In genomic region chr1:173509797-173510196, GRCh38 we compare ENCODE assay signal across 29 cellular contexts.
"Had no signal": no experiment of that assay in that cellular context is flagged by ENCODE, and none has a peak within 500 bp of the region (broad histone marks: within the 10 kb centered on the region; RNA-seq: fewer than 3 reads in every experiment).

No MANE protein-coding gene starts in this region.

- H3K27me3 Mint-ChIP-seq: activated CD4-positive, alpha-beta memory T cell treated with anti-CD3 and anti-CD28 coated beads for 36 hours; activated CD4-positive, alpha-beta T cell treated with anti-CD3 and anti-CD28 coated beads for 36 hours; activated CD8-positive, alpha-beta memory T cell treated with anti-CD3 and anti-CD28 coated beads, Interleukin-2, amount 10 ng/mL, durations not matched to agents 7 days and 5 days; activated naive CD4-positive, alpha-beta T cell treated with anti-CD3 and anti-CD28 coated beads, Interleukin-2, amount 50 U/mL, for 24 hours; activated naive CD8-positive, alpha-beta T cell treated with anti-CD3 and anti-CD28 coated beads, Interleukin-2, amount 50 U/mL, for 24 hours had no signal

- H3K27ac Mint-ChIP-seq: activated CD4-positive, alpha-beta memory T cell treated with anti-CD3 and anti-CD28 coated beads for 36 hours; activated CD4-positive, alpha-beta T cell treated with anti-CD3 and anti-CD28 coated beads for 36 hours; activated CD4-positive, alpha-beta T cell treated with anti-CD3 and anti-CD28 coated beads, Interleukin-2, amount 10 ng/mL, durations not matched to agents 24 days and 14 days; activated CD8-positive, alpha-beta memory T cell treated with anti-CD3 and anti-CD28 coated beads, Interleukin-2, amount 10 ng/mL, durations not matched to agents 7 days and 5 days; activated CD8-positive, alpha-beta T cell treated with anti-CD3 and anti-CD28 coated beads, Interleukin-2, amount 10 ng/mL, durations not matched to agents 7 days and 5 days; activated naive CD4-positive, alpha-beta T cell treated with anti-CD3 and anti-CD28 coated beads for 36 hours; activated naive CD4-positive, alpha-beta T cell treated with anti-CD3 and anti-CD28 coated beads, Interleukin-2, amount 50 U/mL, for 24 hours; activated naive CD8-positive, alpha-beta T cell treated with anti-CD3 and anti-CD28 coated beads for 36 hours; activated naive CD8-positive, alpha-beta T cell treated with anti-CD3 and anti-CD28 coated beads, Interleukin-2, amount 50 U/mL, for 24 hours; activated T-helper 1 cell treated with anti-CD3 and anti-CD28 coated beads, Interleukin-12 subunit alpha, Interleukin-12 subunit beta, Interleukin-2, Interleukin-4 antibody, amounts not matched to agents 30 ng/mL and 10 ng/mL and 1 ng/mL, durations not matched to agents 14 hours and 24 hours and 36 hours; activated T-helper 2 cell treated with anti-CD3 and anti-CD28 coated beads, Interferon-gamma antibody, Interleukin-2, Interleukin-4, amounts not matched to agents 10 μg/mL and 5 μg/mL and 100 μg/mL, durations not matched to agents 14 hours and 24 hours and 36 hours had no signal

- H3K4me3 Mint-ChIP-seq: activated CD4-positive, alpha-beta memory T cell treated with anti-CD3 and anti-CD28 coated beads for 36 hours; activated CD4-positive, alpha-beta T cell treated with anti-CD3 and anti-CD28 coated beads for 36 hours; activated CD4-positive, alpha-beta T cell treated with anti-CD3 and anti-CD28 coated beads, Interleukin-2, amount 10 ng/mL, durations not matched to agents 24 days and 14 days; activated CD8-positive, alpha-beta memory T cell treated with anti-CD3 and anti-CD28 coated beads, Interleukin-2, amount 10 ng/mL, durations not matched to agents 7 days and 5 days; activated CD8-positive, alpha-beta T cell treated with anti-CD3 and anti-CD28 coated beads, Interleukin-2, amount 10 ng/mL, durations not matched to agents 7 days and 5 days; activated naive CD4-positive, alpha-beta T cell treated with anti-CD3 and anti-CD28 coated beads for 36 hours; activated naive CD4-positive, alpha-beta T cell treated with anti-CD3 and anti-CD28 coated beads, Interleukin-2, amount 50 U/mL, for 24 hours; activated naive CD8-positive, alpha-beta T cell treated with anti-CD3 and anti-CD28 coated beads for 36 hours; activated naive CD8-positive, alpha-beta T cell treated with anti-CD3 and anti-CD28 coated beads, Interleukin-2, amount 50 U/mL, for 24 hours; activated T-helper 1 cell treated with anti-CD3 and anti-CD28 coated beads, Interleukin-12 subunit alpha, Interleukin-12 subunit beta, Interleukin-2, Interleukin-4 antibody, amounts not matched to agents 30 ng/mL and 10 ng/mL and 1 ng/mL, durations not matched to agents 14 hours and 24 hours and 36 hours had no signal

- DNase-seq: activated CD4-positive, alpha-beta memory T cell treated with anti-CD3 and anti-CD28 coated beads for 36 hours; activated CD4-positive, alpha-beta T cell treated with anti-CD3 and anti-CD28 coated beads for 36 hours; activated CD4-positive, alpha-beta T cell treated with anti-CD3 and anti-CD28 coated beads, Interleukin-2, amount 10 ng/mL, durations not matched to agents 24 days and 14 days; activated CD4-positive, CD25-positive, alpha-beta regulatory T cell; activated CD4-positive, CD25-positive, alpha-beta regulatory T cell treated with anti-CD3 and anti-CD28 coated beads, Interleukin-2, amount 50 U/mL, for 72 hours; activated CD8-positive, alpha-beta memory T cell treated with anti-CD3 and anti-CD28 coated beads, Interleukin-2, amount 10 ng/mL, durations not matched to agents 7 days and 5 days; activated CD8-positive, alpha-beta memory T cell treated with anti-CD3 and anti-CD28 coated beads, Interleukin-2, amount 50 U/mL, for 4 hours; activated CD8-positive, alpha-beta T cell treated with anti-CD3 and anti-CD28 coated beads, Interleukin-2, amount 10 ng/mL, durations not matched to agents 7 days and 5 days; activated effector memory CD4-positive, alpha-beta T cell treated with anti-CD3 and anti-CD28 coated beads, Interleukin-2, amount 50 U/mL, for 16 hours; activated naive CD4-positive, alpha-beta T cell treated with anti-CD3 and anti-CD28 coated beads for 36 hours; activated naive CD8-positive, alpha-beta T cell treated with anti-CD3 and anti-CD28 coated beads for 36 hours; activated naive CD8-positive, alpha-beta T cell treated with anti-CD3 and anti-CD28 coated beads, Interleukin-2, amount 50 U/mL, for 24 hours; activated T-cell treated with anti-CD3 and anti-CD28 coated beads, Interleukin-2, amount 50 U/mL, for 1 hour; activated T-cell treated with anti-CD3 and anti-CD28 coated beads, Interleukin-2, amount 50 U/mL, for 48 hours; adrenal gland; amygdala; aorta; body of pancreas; caudate nucleus; cortex of kidney; effector CD8-positive, alpha-beta T cell; esophagus squamous epithelium; foreskin fibroblast; head of caudate nucleus; T-helper 2 cell had no signal

- H3K27ac ChIP-seq: adrenal gland, body of pancreas, epithelial cell of prostate, esophagus squamous epithelium had no signal

- ATAC-seq: activated CD4-positive, alpha-beta T cell treated with anti-CD3 and anti-CD28 coated beads for 36 hours; activated CD8-positive, alpha-beta memory T cell treated with anti-CD3 and anti-CD28 coated beads, Interleukin-2, amount 10 ng/mL, durations not matched to agents 7 days and 5 days; activated CD8-positive, alpha-beta T cell treated with anti-CD3 and anti-CD28 coated beads, Interleukin-2, amount 10 ng/mL, durations not matched to agents 7 days and 5 days; activated naive CD8-positive, alpha-beta T cell treated with anti-CD3 and anti-CD28 coated beads, Interleukin-2, amount 50 U/mL, for 24 hours; body of pancreas had no signal

- H3K4me1 ChIP-seq: adrenal gland, body of pancreas had no signal

- H3K4me1 Mint-ChIP-seq: activated CD4-positive, alpha-beta T cell treated with anti-CD3 and anti-CD28 coated beads for 36 hours; activated CD4-positive, alpha-beta T cell treated with anti-CD3 and anti-CD28 coated beads, Interleukin-2, amount 10 ng/mL, durations not matched to agents 24 days and 14 days; activated CD8-positive, alpha-beta memory T cell treated with anti-CD3 and anti-CD28 coated beads, Interleukin-2, amount 10 ng/mL, durations not matched to agents 7 days and 5 days; activated naive CD4-positive, alpha-beta T cell treated with anti-CD3 and anti-CD28 coated beads, Interleukin-2, amount 50 U/mL, for 24 hours; activated naive CD8-positive, alpha-beta T cell treated with anti-CD3 and anti-CD28 coated beads for 36 hours; activated naive CD8-positive, alpha-beta T cell treated with anti-CD3 and anti-CD28 coated beads, Interleukin-2, amount 50 U/mL, for 24 hours had no signal

- H3K9me3 ChIP-seq: adrenal gland, body of pancreas had no signal

- H3K36me3 ChIP-seq: adrenal gland, esophagus squamous epithelium had no signal

- H3K4me3 ChIP-seq: adrenal gland, body of pancreas, esophagus squamous epithelium had no signal

- H3K27me3 ChIP-seq: adrenal gland, body of pancreas had no signal
